In the genomic region with DNA sequence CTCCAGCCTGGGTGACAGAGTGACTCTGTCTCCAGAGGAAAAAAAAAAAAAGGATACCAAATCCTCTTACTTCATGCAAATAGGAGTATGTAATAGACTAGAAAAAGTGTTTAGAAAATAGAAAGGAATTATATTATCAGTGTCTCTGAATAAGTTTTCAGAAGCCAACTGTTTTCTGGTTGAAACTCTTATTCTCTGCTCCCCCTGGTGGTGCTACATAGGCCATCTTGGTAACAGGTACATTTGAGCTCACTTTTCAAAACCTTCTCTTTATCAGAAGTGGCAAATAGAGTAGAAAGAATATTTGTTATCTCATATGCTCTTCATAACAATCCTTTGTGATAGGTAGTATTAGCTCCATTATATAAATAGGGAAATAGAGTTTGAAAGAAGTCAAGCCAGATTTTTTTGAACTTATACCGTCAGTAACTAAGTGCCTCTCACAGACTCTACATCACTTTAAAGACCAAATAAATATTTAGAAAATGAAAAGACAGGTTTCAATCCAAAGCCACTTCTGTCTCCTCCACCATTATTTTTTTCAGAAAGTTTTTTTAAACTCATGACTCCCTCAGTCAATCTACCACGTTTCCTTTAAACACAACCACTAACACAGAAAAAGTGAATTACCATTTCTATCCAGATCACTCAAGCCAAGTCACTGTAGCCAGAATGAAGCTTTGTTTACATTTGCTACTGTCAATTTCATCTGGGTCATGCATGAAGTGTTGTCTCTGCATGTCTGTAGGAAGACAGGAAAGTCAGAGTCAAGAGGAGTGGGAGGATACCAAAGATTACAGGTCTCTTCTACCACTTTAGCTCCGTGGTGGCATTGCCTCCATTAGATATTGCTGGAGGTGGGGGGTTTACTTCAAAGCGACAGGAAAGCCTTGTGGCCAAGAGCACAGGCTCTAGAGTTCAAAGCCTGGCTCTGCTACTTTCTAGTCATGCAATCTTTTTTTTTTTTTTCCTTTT, we compare ENCODE assay signal across 8 cellular contexts.
DNase-seq lines count a peak whose midpoint lies in the region; ATAC-seq lines count a peak whose summit lies in the region.

No MANE protein-coding gene starts in this region.

- H3K4me3 Mint-ChIP-seq in activated T-cell treated with anti-CD3 and anti-CD28 coated beads, Interleukin-2, amount 50 U/mL, for 24 hours, result no peak overlapping the region

- peaks cover 49% of the 10 kb centered on the region for H3K4me1 Mint-ChIP-seq in activated T-cell treated with anti-CD3 and anti-CD28 coated beads, Interleukin-2, amount 50 U/mL, for 24 hours (ENCODE audit: low read depth)

- no peaks in the 10 kb centered on the region for H3K27me3 Mint-ChIP-seq in activated T-cell treated with anti-CD3 and anti-CD28 coated beads, Interleukin-2, amount 50 U/mL, for 24 hours

- peak; percentile 43 for DNase-seq in CD1c-positive myeloid dendritic cell (ENCODE audit: extremely low spot score)
- DNase-seq in NCI-H2227 treated with DMSO at 0.1 percent for 48 hours (lab: John Stamatoyannopoulos, UW), result peak; percentile 83
- DNase-seq in activated T-cell treated with anti-CD3 and anti-CD28 coated beads, Interleukin-2, amount 50 U/mL, for 24 hours, result no peak
- DNase-seq in fibroblast of the conjunctiva (ENCODE audit: low read depth), result peak; percentile 6
- DNase-seq in stimulated activated CD8-positive, alpha-beta memory T cell treated with anti-CD3 and anti-CD28 coated beads, Interleukin-12 subunit alpha, Interleukin-12 subunit beta, amount 100 ng/mL, for 1 hour (ENCODE audit: low read depth), result peak; percentile 15
- no peak for DNase-seq in HuH-7.5 (ENCODE audit: low spot score)

- no peaks in the 10 kb centered on the region for H3K9me3 Mint-ChIP-seq in activated T-cell treated with anti-CD3 and anti-CD28 coated beads, Interleukin-2, amount 50 U/mL, for 24 hours

- H3K36me3 Mint-ChIP-seq in activated T-cell treated with anti-CD3 and anti-CD28 coated beads, Interleukin-2, amount 50 U/mL, for 24 hours (ENCODE audit: low read depth), result no peaks in the 10 kb centered on the region

- ATAC-seq in GM19455 (IDR thresholded peaks at IDR 0.05; ENCODE audit: unreplicated experiment), result peak; percentile 42
- ATAC-seq in GM21825 (IDR thresholded peaks at IDR 0.05; ENCODE audit: unreplicated experiment), result no peak

- H3K27ac Mint-ChIP-seq in activated T-cell treated with anti-CD3 and anti-CD28 coated beads, Interleukin-2, amount 50 U/mL, for 24 hours, result peak overlapping the region; percentile 60

Comparison
In these comparisons a context has a peak if more than half of its experiments do, and no peak if none do; other contexts are left out.
1. DNase-seq: peak in CD1c-positive myeloid dendritic cell (single experiment), NCI-H2227 treated with DMSO at 0.1 percent for 48 hours (single experiment), fibroblast of the conjunctiva (single experiment) and stimulated activated CD8-positive, alpha-beta memory T cell treated with anti-CD3 and anti-CD28 coated beads, Interleukin-12 subunit alpha, Interleukin-12 subunit beta, amount 100 ng/mL, for 1 hour (single experiment); none in activated T-cell treated with anti-CD3 and anti-CD28 coated beads, Interleukin-2, amount 50 U/mL, for 24 hours (single experiment) and HuH-7.5 (single experiment).